ENCODE assay signal across 19 cellular contexts in the genomic region with DNA sequence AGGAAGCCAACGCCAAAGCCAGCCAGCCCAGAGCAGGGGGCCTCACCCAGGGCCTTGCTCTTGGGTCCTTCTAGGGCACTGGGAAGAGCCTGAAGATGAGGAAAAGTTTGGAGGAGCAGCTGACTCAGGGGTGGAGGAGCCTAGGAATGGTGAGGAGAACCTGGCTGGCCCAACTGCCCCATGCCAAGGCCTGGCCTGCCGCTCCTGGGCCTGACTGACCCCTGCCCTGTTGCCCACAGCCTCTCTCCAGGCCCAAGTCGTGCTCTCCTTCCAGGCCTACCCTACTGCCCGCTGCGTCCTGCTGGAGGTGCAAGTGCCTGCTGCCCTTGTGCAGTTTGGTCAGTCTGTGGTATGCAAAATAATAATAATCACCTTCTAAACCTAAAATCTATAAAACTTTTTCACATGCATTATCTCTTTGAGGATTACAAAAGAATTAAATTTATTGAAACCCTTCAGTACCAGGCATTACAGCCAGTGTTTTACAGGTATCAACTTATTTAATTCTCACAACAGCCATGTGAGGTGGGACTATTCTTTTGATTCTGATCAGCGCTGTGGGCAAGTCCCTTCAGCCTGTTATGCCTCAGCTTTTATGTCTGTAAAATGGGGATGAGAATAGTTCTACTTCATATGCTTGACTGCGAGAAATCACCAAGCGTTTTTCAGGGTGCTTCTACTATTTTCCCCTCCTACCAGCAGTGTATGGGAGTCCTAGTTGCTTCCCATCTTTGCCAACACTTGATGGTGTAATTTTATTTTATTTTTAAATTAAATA. TPM values are rescaled to one million over a fixed set of nuclear protein-coding genes. Genes with fewer than 3 reads are reported as not detected.
DNase-seq lines count a peak whose midpoint lies in the region; TF ChIP-seq lines count a peak whose summit lies in the region.
"Had no signal": no experiment of that assay in that cellular context is flagged by ENCODE, and none has a peak within 500 bp of the region (broad histone marks: within the 10 kb centered on the region; RNA-seq: fewer than 3 reads in every experiment).

No MANE protein-coding gene starts in this region.

- peaks cover 37% of the 10 kb centered on the region for H3K4me1 ChIP-seq in hepatocyte (ENCODE audit: insufficient read depth)

- no peaks in the 10 kb centered on the region for H3K9me2 ChIP-seq in hepatocyte (replicated peaks; ENCODE audit: insufficient read depth)

- H4K20me1 ChIP-seq in hepatocyte (ENCODE audit: insufficient read depth, poor library complexity, severe bottlenecking): no peaks in the 10 kb centered on the region

- no peak for DNase-seq in hepatocyte (ENCODE audit: low spot score)
- no peak for DNase-seq in skeletal muscle cell (ENCODE audit: low read depth)
- DNase-seq in SIG-M5 (lab: John Stamatoyannopoulos, UW): no peak
- no peak for DNase-seq in NK-92 treated with Interleukin-12 subunit alpha and Interleukin-12 subunit beta, amount 100 ng/mL, for 24 hours (lab: John Stamatoyannopoulos, UW)
- no peak for DNase-seq in cerebellar nuclear complex (lab: John Stamatoyannopoulos, UW)
- no peak for DNase-seq in KBM-7
- DNase-seq: activated B cell treated with CpG ODN at 0.5 μM for 24 hours; activated naive CD8-positive, alpha-beta T cell treated with anti-CD3 and anti-CD28 coated beads, Interleukin-2, amount 50 U/mL, for 24 hours; CD4-positive, CD25-positive, alpha-beta regulatory T cell; dermis blood vessel endothelial cell; DMS153; glutamatergic neuron; left lung; NCI-H146; NCI-H82; stimulated activated CD4-positive, alpha-beta T cell treated with anti-CD3 and anti-CD28 coated beads, Interleukin-4, amount 100 ng/mL, for 4 hours had no signal

- no peak overlapping the region for H2AFZ ChIP-seq in hepatocyte

- 97% methylated on average over 8 of the region's 8 CpGs for WGBS in hepatocyte (ENCODE audit: low lambda C conversion rate, missing lambda C conversion rate)

- H3K4me2 ChIP-seq in hepatocyte: peak overlapping the region; percentile 94

- in situ Hi-C loops in KBM-7 (cut with MboI; ENCODE audit: low pct_unique_long_range_greater_than_20kb, low sequenced_read_pairs): no loop called here

- peaks cover 12% of the 10 kb centered on the region for H3K79me2 ChIP-seq in hepatocyte

- TF ChIP-seq CTCF in C4-2B (conservative IDR thresholded peaks at IDR 0.05) (no peak), VCaP (conservative IDR thresholded peaks at IDR 0.05) (no peak), hepatocyte (IDR thresholded peaks at IDR 0.05; ENCODE audit: poor library complexity) (no peak)

- no peaks in the 10 kb centered on the region for H3K27me3 ChIP-seq in hepatocyte
- H3K27me3 ChIP-seq: left lung had no signal

- H3K9me3 ChIP-seq in hepatocyte (ENCODE audit: low read depth): no peaks in the 10 kb centered on the region
- H3K9me3 ChIP-seq: left lung had no signal

- no peaks in the 10 kb centered on the region for H3K36me3 ChIP-seq in hepatocyte (replicated peaks; ENCODE audit: insufficient read depth, low read depth)
- H3K36me3 ChIP-seq: left lung had no signal

- H3K27ac ChIP-seq in C4-2B (peak overlapping the region; percentile 77), VCaP (peak overlapping the region; percentile 90), hepatocyte (no peak overlapping the region)
- H3K27ac ChIP-seq: left lung had no signal

- H3K4me3 ChIP-seq in hepatocyte: no peak overlapping the region
- H3K4me3 ChIP-seq in skeletal muscle cell (ENCODE audit: low read depth, low read length): peak overlapping the region; percentile 64
- H3K4me3 ChIP-seq: GM12878 had no signal

RNA-seq across cellular contexts. Expression of a gene that starts 1.6 kb away (rescaled TPM):
- total RNA-seq in hepatocyte: 27.3 and 39.4 TPM in 2 replicates
- polyA plus RNA-seq in hepatocyte: 47.8 and 48.5 TPM in 2 replicates

RNA-seq across cellular contexts. Expression of a gene that starts 15.2 kb away (rescaled TPM):
- total RNA-seq in hepatocyte: 40.5 and 43.9 TPM in 2 replicates
- 82.9 and 83.6 TPM in 2 replicates for polyA plus RNA-seq in hepatocyte

RNA-seq across cellular contexts. Expression of a gene that starts 15.8 kb away (rescaled TPM):
- total RNA-seq in hepatocyte: 9.1 and 10.2 TPM in 2 replicates
- polyA plus RNA-seq in hepatocyte: 6.3 and 6.8 TPM in 2 replicates

RNA-seq across cellular contexts. Expression of a gene that starts 28.0 kb away (rescaled TPM):
- total RNA-seq in hepatocyte: 61.4 and 73.8 TPM in 2 replicates
- 70.2 and 83.5 TPM in 2 replicates for polyA plus RNA-seq in hepatocyte

RNA-seq across cellular contexts. Expression of a gene that starts 33.8 kb away (rescaled TPM):
- 1.1 and 2.5 TPM in 2 replicates for total RNA-seq in hepatocyte
- 2.0 and 4.0 TPM in 2 replicates for polyA plus RNA-seq in hepatocyte
